In the genomic region with DNA sequence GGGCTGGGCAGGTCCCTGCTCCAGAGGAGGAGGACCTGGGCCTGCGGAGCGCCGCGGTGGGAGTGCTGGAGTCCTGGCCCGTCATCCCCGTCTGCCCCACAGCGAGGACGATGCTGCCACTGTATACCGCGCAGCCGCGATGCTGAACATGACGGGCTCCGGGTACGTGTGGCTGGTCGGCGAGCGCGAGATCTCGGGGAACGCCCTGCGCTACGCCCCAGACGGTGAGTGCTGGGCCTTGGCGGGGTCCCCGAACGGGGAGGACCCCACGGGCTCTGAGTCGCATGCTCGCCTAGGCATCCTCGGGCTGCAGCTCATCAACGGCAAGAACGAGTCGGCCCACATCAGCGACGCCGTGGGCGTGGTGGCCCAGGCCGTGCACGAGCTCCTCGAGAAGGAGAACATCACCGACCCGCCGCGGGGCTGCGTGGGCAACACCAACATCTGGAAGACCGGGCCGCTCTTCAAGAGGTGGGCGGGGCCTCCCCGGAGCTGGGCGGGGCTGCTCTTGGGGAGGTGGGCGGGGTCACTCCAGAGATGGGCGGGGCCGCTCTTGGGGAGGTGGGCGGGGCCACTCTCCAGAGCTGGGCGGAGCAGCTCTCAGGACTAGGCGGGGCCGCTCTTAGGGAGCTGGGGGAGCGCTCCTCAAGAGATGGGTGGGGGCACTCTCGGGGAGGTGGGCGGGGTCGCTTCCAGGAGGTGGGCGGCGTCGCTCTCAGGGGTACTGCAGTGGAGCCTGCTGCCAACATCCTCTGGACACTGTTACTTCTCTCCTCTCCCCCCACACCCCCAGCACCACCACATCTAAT, we compare ENCODE assay signal across 8 cellular contexts. TPM values are rescaled to one million over a fixed set of nuclear protein-coding genes. Genes with fewer than 3 reads are reported as not detected.
DNase-seq lines count a peak whose midpoint lies in the region; ATAC-seq and TF ChIP-seq lines count a peak whose summit lies in the region.

No MANE protein-coding gene starts in this region.

- TF ChIP-seq CTCF in esophagus muscularis mucosa (IDR thresholded peaks at IDR 0.05) (no peak), Caco-2 (IDR thresholded peaks at IDR 0.05; ENCODE audit: insufficient read depth in 1 of 2, low read depth in 1 of 2, low read length in 1 of 2, severe bottlenecking in 1 of 2, unreplicated experiment in 1 of 2) (no peak)

- peaks cover 25% of the 10 kb centered on the region for H3K27me3 Mint-ChIP-seq in activated CD4-positive, alpha-beta memory T cell treated with anti-CD3 and anti-CD28 coated beads, Interleukin-2, amount 10 ng/mL, durations not matched to agents 7 days and 5 days
- peaks cover 8% of the 10 kb centered on the region for H3K27me3 Mint-ChIP-seq in Caco-2 (ENCODE audit: insufficient read depth, unreplicated experiment)

- H3K9me3 ChIP-seq in esophagus muscularis mucosa: no peaks in the 10 kb centered on the region
- H3K9me3 ChIP-seq in Caco-2: no peaks in the 10 kb centered on the region

- peak overlapping the region; percentile 16 to 33 (median 28) for H3K4me3 ChIP-seq in esophagus muscularis mucosa
- H3K4me3 ChIP-seq in Caco-2 (ENCODE audit: low read depth, low read length): no peak overlapping the region

- H3K27me3 ChIP-seq in esophagus muscularis mucosa: peaks cover 0 to 76% (median 57%) of the 10 kb centered on the region in 4 donors
- H3K27me3 ChIP-seq in Caco-2 (replicated peaks; ENCODE audit: control insufficient read depth, insufficient read depth, low read length): no peaks in the 10 kb centered on the region; the same call in none of the 2 replicates

- CTCF ChIA-PET in activated CD4-positive, alpha-beta memory T cell treated with anti-CD3 and anti-CD28 coated beads, Interleukin-2, amount 10 ng/mL, durations not matched to agents 7 days and 5 days (lab: Charles Lee): interaction anchor here (0.7 kb wide), 2 partner anchors 85 to 315 kb away, joined by 3 read pairs; a partner anchor contains a TSS
- CTCF ChIA-PET in Caco-2 (lab: Charles Lee): no interaction called here

- BruUV-seq in Caco-2 (replicated peaks; lab: Mats Ljungman, UMichigan): no TSS peak

- H3K36me3 ChIP-seq in esophagus muscularis mucosa (no peaks in the 10 kb centered on the region), Caco-2 (ENCODE audit: control insufficient read depth, insufficient read depth, low read length) (no peaks in the 10 kb centered on the region)

- peaks cover 23% of the 10 kb centered on the region for H3K4me1 Mint-ChIP-seq in activated CD4-positive, alpha-beta memory T cell treated with anti-CD3 and anti-CD28 coated beads, Interleukin-2, amount 10 ng/mL, durations not matched to agents 7 days and 5 days
- no peaks in the 10 kb centered on the region for H3K4me1 Mint-ChIP-seq in Caco-2 (ENCODE audit: low read depth, unreplicated experiment)

- H3K27ac ChIP-seq in esophagus muscularis mucosa (replicated peaks in 1 of 4): no peak overlapping the region

- TF ChIP-seq POLR2A in esophagus muscularis mucosa (IDR thresholded peaks at IDR 0.05; ENCODE audit: low read depth): no peak

- DNase-seq in Right ventricle myocardium superior: no peak
- DNase-seq in cardiac septum (ENCODE audit: low spot score): no peak
- peak; percentile 67 for DNase-seq in activated CD4-positive, alpha-beta memory T cell treated with anti-CD3 and anti-CD28 coated beads, Interleukin-2, amount 10 ng/mL, durations not matched to agents 7 days and 5 days
- DNase-seq in esophagus muscularis mucosa (ENCODE audit: extremely low spot score): no peak
- DNase-seq in stimulated activated CD4-positive, alpha-beta T cell treated with anti-CD3 and anti-CD28 coated beads, Interleukin-12 subunit alpha, Interleukin-12 subunit beta, amount 100 ng/mL, for 24 hours (ENCODE audit: low read depth in 2 of 2): peak; percentile 33 to 47
- no peak for DNase-seq in pons (ENCODE audit: low spot score)
- DNase-seq in Caco-2: no peak

- ATAC-seq in Right ventricle myocardium superior (ENCODE audit: poor library complexity) (peak; percentile 52), HG03097 (IDR thresholded peaks at IDR 0.05; ENCODE audit: low FRiP score, unreplicated experiment) (no peak)

- WGBS in esophagus muscularis mucosa: 5% methylated on average over 12 of the region's 65 CpGs

- H3K4me1 ChIP-seq in esophagus muscularis mucosa: peaks cover 6 to 25% (median 17%) of the 10 kb centered on the region in 4 donors
- H3K4me1 ChIP-seq in Caco-2: no peaks in the 10 kb centered on the region

- intact Hi-C loops in Right ventricle myocardium superior (cut with DNase I): no loop called here
- intact Hi-C loops in cardiac septum (cut with DNase I): no loop called here
- intact Hi-C loops in esophagus muscularis mucosa (cut with DNase I): no loop called here
- intact Hi-C loops in Caco-2 (cut with micrococcal nuclease; ENCODE audit: unreplicated experiment): no loop called here

- peak overlapping the region; percentile 51 for H3K4me3 Mint-ChIP-seq in activated CD4-positive, alpha-beta memory T cell treated with anti-CD3 and anti-CD28 coated beads, Interleukin-2, amount 10 ng/mL, durations not matched to agents 7 days and 5 days
- no peak overlapping the region for H3K4me3 Mint-ChIP-seq in Caco-2 (ENCODE audit: unreplicated experiment)

- POLR2A ChIA-PET in activated CD4-positive, alpha-beta memory T cell treated with anti-CD3 and anti-CD28 coated beads, Interleukin-2, amount 10 ng/mL, durations not matched to agents 7 days and 5 days (lab: Charles Lee): interaction anchor here (0.8 to 2.6 kb wide), 3 partner anchors 26 to 47 kb away, joined by 3 to 9 read pairs (median 5); no protein-coding TSS in a partner anchor
- POLR2A ChIA-PET in Caco-2 (lab: Charles Lee): no interaction called here

- no peaks in the 10 kb centered on the region for H3K36me3 Mint-ChIP-seq in activated CD4-positive, alpha-beta memory T cell treated with anti-CD3 and anti-CD28 coated beads, Interleukin-2, amount 10 ng/mL, durations not matched to agents 7 days and 5 days (ENCODE audit: low read depth)
- H3K36me3 Mint-ChIP-seq in Caco-2 (ENCODE audit: insufficient read depth, unreplicated experiment): no peaks in the 10 kb centered on the region

- TF ChIP-seq EP300 in esophagus muscularis mucosa (IDR thresholded peaks at IDR 0.05): no peak

- no peak overlapping the region for H3K27ac Mint-ChIP-seq in activated CD4-positive, alpha-beta memory T cell treated with anti-CD3 and anti-CD28 coated beads, Interleukin-2, amount 10 ng/mL, durations not matched to agents 7 days and 5 days
- no peak overlapping the region for H3K27ac Mint-ChIP-seq in Caco-2 (ENCODE audit: unreplicated experiment)

- no peaks in the 10 kb centered on the region for H3K9me3 Mint-ChIP-seq in activated CD4-positive, alpha-beta memory T cell treated with anti-CD3 and anti-CD28 coated beads, Interleukin-2, amount 10 ng/mL, durations not matched to agents 7 days and 5 days
- no peaks in the 10 kb centered on the region for H3K9me3 Mint-ChIP-seq in Caco-2 (ENCODE audit: unreplicated experiment)

RNA-seq across cellular contexts. Expression of a gene that starts 13.1 kb away (rescaled TPM):
- not detected for total RNA-seq in Right ventricle myocardium superior
- total RNA-seq in cardiac septum: not detected
- not detected for total RNA-seq in activated CD4-positive, alpha-beta memory T cell treated with anti-CD3 and anti-CD28 coated beads, Interleukin-2, amount 10 ng/mL, durations not matched to agents 7 days and 5 days
- total RNA-seq in esophagus muscularis mucosa: not detected
- total RNA-seq in Caco-2 (2022): 2.9 and 3.0 TPM in 2 replicates

RNA-seq across cellular contexts. Expression of a gene that starts 15.1 kb away (rescaled TPM):
- total RNA-seq in Right ventricle myocardium superior: not detected
- not detected for total RNA-seq in cardiac septum
- not detected for total RNA-seq in activated CD4-positive, alpha-beta memory T cell treated with anti-CD3 and anti-CD28 coated beads, Interleukin-2, amount 10 ng/mL, durations not matched to agents 7 days and 5 days
- not detected for total RNA-seq in esophagus muscularis mucosa
- total RNA-seq in Caco-2 (2022): 0.70 TPM in 1 of 2 replicates, not detected in the other

RNA-seq across cellular contexts. Expression of a gene that starts 17.8 kb away (rescaled TPM):
- total RNA-seq in Right ventricle myocardium superior: not detected
- total RNA-seq in cardiac septum: not detected
- total RNA-seq in activated CD4-positive, alpha-beta memory T cell treated with anti-CD3 and anti-CD28 coated beads, Interleukin-2, amount 10 ng/mL, durations not matched to agents 7 days and 5 days: under 1 TPM; 0.40 to 0.43 TPM
- total RNA-seq in esophagus muscularis mucosa: under 1 TPM in 3 of 4 donors, not detected in 1; 0.11 to 0.50 (median 0.19) TPM
- total RNA-seq in Caco-2 (2022): 1.9 and 3.7 TPM in 2 replicates

RNA-seq across cellular contexts. Expression of a gene that starts 31.6 kb away (rescaled TPM):
- total RNA-seq in Right ventricle myocardium superior: 33.9 TPM
- total RNA-seq in cardiac septum: 32.5 TPM
- total RNA-seq in activated CD4-positive, alpha-beta memory T cell treated with anti-CD3 and anti-CD28 coated beads, Interleukin-2, amount 10 ng/mL, durations not matched to agents 7 days and 5 days: 10 to 100 TPM; 53.3 to 57.8 TPM
- 10 to 100 TPM; 18.7 to 28.7 (median 25.1) TPM for total RNA-seq in esophagus muscularis mucosa
- total RNA-seq in Caco-2 (2022): 66.8 and 67.5 TPM in 2 replicates

RNA-seq across cellular contexts. Expression of a gene that starts 31.7 kb away (rescaled TPM):
- total RNA-seq in Right ventricle myocardium superior (73.7 TPM), cardiac septum (59.5 TPM), esophagus muscularis mucosa (10 to 100 TPM; 58.2 to 99.5 (median 76.7) TPM), Caco-2 (2022) (62.3 and 62.7 TPM in 2 replicates)
- 10 to 100 TPM; 70.0 to 76.3 TPM for total RNA-seq in activated CD4-positive, alpha-beta memory T cell treated with anti-CD3 and anti-CD28 coated beads, Interleukin-2, amount 10 ng/mL, durations not matched to agents 7 days and 5 days

Comparison
In these comparisons a context has a peak if more than half of its experiments do, and no peak if none do; other contexts are left out.
1. DNase-seq: peak in activated CD4-positive, alpha-beta memory T cell treated with anti-CD3 and anti-CD28 coated beads, Interleukin-2, amount 10 ng/mL, durations not matched to agents 7 days and 5 days (single experiment) and stimulated activated CD4-positive, alpha-beta T cell treated with anti-CD3 and anti-CD28 coated beads, Interleukin-12 subunit alpha, Interleukin-12 subunit beta, amount 100 ng/mL, for 24 hours (2 of 2); none in Right ventricle myocardium superior (single experiment), cardiac septum (single experiment), esophagus muscularis mucosa (single experiment), pons (single experiment) and Caco-2 (0 of 2).